In genomic region chr3:130916507-130917167, GRCh38 we compare ENCODE assay signal across 14 cellular contexts. TPM values are rescaled to one million over a fixed set of nuclear protein-coding genes. Genes with fewer than 3 reads are reported as not detected.
DNase-seq lines count a peak whose midpoint lies in the region; ATAC-seq and FAIRE-seq lines count a peak whose summit lies in the region.
"Had no signal": no experiment of that assay in that cellular context is flagged by ENCODE, and none has a peak within 500 bp of the region (broad histone marks: within the 10 kb centered on the region; RNA-seq: fewer than 3 reads in every experiment).

No MANE protein-coding gene starts in this region.

- peak; percentile 82 for FAIRE-seq in GM18507 (lab: Jason Lieb, UNC)

- DNase-seq in GM18507 (ENCODE audit: extremely low spot score, insufficient read length, low read depth) (no peak), T-helper 17 cell (no peak), HK-2 (ENCODE audit: unreplicated experiment) (no peak), NCI-H1092 treated with DMSO at 0.1 percent for 48 hours (lab: John Stamatoyannopoulos, UW) (no peak)
- DNase-seq in stimulated activated CD4-positive, alpha-beta T cell treated with anti-CD3 and anti-CD28 coated beads, Interleukin-4, amount 100 ng/mL, for 4 hours, result no peak
- no peak for DNase-seq in activated CD4-positive, alpha-beta T cell treated with anti-CD3 and anti-CD28 coated beads for 4 hours
- DNase-seq: activated naive CD4-positive, alpha-beta T cell; dermis blood vessel endothelial cell; mammary epithelial cell; NCI-H1694; transverse colon had no signal

- ATAC-seq in GM21360 (IDR thresholded peaks at IDR 0.05; ENCODE audit: unreplicated experiment) (peak; percentile 80), HG03103 (IDR thresholded peaks at IDR 0.05; ENCODE audit: low read depth, unreplicated experiment) (peak; percentile 77), T-helper 17 cell (no peak)

- H3K9me3 ChIP-seq in T-helper 17 cell (ENCODE audit: control insufficient read depth, low read length, poor library complexity, severe bottlenecking), result no peaks in the 10 kb centered on the region
- H3K9me3 ChIP-seq: prostate gland, transverse colon had no signal

- no peaks in the 10 kb centered on the region for H3K27me3 Mint-ChIP-seq in T-helper 17 cell

- no peak overlapping the region for H3K4me3 Mint-ChIP-seq in T-helper 17 cell

- no peaks in the 10 kb centered on the region for H3K36me3 Mint-ChIP-seq in T-helper 17 cell (ENCODE audit: low read depth)

- H3K4me1 Mint-ChIP-seq in T-helper 17 cell, result peaks cover 22% of the 10 kb centered on the region

- peak overlapping the region; percentile 49 for H3K27ac Mint-ChIP-seq in T-helper 17 cell

RNA-seq across cellular contexts. Expression of gene ATP2C1, which starts 22.8 kb away (rescaled TPM):
- 10 to 100 TPM; 57.9 to 60.0 TPM for total RNA-seq in T-helper 17 cell
